1 cellular context compared by ENCODE assay signal in the genomic region with DNA sequence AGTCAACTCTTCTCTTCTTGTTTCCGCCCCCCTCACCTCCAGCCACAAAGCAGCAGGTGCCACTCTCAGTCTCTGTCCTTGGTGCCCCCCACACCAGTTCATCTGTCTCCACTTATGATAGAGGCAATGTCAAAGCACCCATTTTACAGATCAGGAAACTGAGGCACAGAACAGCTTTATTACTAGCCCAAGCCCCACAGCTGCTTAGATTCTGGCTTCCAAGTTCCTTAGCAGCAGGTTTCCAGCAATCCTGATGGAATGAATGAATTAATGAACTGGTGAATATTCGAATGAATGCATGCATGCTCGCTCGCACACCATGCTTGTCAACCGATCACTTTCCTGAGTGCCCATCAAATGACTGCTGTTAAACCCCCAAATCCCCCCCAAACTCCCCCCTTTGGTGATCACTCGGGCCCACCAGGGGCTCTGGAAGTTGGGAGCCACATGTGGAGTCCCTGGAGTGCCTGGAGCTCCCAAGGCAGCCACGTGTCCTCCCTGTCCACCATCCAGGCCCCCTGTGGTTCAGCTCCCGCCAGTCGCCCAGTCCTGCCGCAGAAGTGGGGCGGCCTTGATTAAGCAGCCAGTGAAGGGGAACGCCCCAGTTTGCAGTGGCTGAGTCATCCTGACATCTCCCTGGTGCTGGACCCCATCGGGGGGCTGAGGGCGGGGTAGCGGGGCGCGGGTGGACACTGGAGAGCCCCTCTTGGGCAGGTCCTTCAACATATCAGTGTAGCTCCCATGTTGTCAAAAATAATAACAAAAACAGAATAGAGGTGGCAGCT.
A peak's percentile ranks its signal among the peaks of the same experiment; 100 is the strongest.
TF ChIP-seq lines count a peak whose summit lies in the region.

No MANE protein-coding gene starts in this region.

TF ChIP-seq in K562, 482 proteins besides CTCF, POLR2A, EP300 and RAD21 (continued from another document):
- peak; percentile 55; the same call in 1 of the 2 replicates for TF ChIP-seq ADNP (tag; IDR thresholded peaks at IDR 0.05)
- no peak for TF ChIP-seq ZNF277 (CRISPR knock-in tag; IDR thresholded peaks at IDR 0.05; ENCODE audit: borderline replicate concordance)
- TF ChIP-seq BRF1 (IDR thresholded peaks at IDR 0.05; ENCODE audit: borderline replicate concordance, extremely low read depth, insufficient read length): no peak
- peak; percentile 91 for TF ChIP-seq SMARCA5 (IDR thresholded peaks at IDR 0.05)
- no peak for TF ChIP-seq SFPQ (IDR thresholded peaks at IDR 0.05; ENCODE audit: low read depth, low read length)
- TF ChIP-seq BCOR (IDR thresholded peaks at IDR 0.05): peak; percentile 92
- TF ChIP-seq ZNF583 (CRISPR knock-in tag; IDR thresholded peaks at IDR 0.05): no peak
- TF ChIP-seq OTX1 (CRISPR knock-in tag; IDR thresholded peaks at IDR 0.05): no peak
- TF ChIP-seq ZSCAN29 (IDR thresholded peaks at IDR 0.05): no peak
- no peak for TF ChIP-seq CCAR2 (IDR thresholded peaks at IDR 0.05; ENCODE audit: low read depth, low read length)
- TF ChIP-seq, protein P1, sequence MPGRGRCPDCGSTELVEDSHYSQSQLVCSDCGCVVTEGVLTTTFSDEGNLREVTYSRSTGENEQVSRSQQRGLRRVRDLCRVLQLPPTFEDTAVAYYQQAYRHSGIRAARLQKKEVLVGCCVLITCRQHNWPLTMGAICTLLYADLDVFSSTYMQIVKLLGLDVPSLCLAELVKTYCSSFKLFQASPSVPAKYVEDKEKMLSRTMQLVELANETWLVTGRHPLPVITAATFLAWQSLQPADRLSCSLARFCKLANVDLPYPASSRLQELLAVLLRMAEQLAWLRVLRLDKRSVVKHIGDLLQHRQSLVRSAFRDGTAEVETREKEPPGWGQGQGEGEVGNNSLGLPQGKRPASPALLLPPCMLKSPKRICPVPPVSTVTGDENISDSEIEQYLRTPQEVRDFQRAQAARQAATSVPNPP (IDR thresholded peaks at IDR 0.05; ENCODE audit: borderline replicate concordance, insufficient read depth, insufficient read length): no peak
TF ChIP-seq in K562: peak in this region for 15.
